ENCODE assay signal across 8 cellular contexts in genomic region chr16:57485091-57485915, GRCh38. TPM values are rescaled to one million over a fixed set of nuclear protein-coding genes. Genes with fewer than 3 reads are reported as not detected.
DNase-seq lines count a peak whose midpoint lies in the region; ATAC-seq and TF ChIP-seq lines count a peak whose summit lies in the region.
"Had no signal": no experiment of that assay in that cellular context is flagged by ENCODE, and none has a peak within 500 bp of the region (broad histone marks: within the 10 kb centered on the region; RNA-seq: fewer than 3 reads in every experiment).

No MANE protein-coding gene starts in this region.

- TF ChIP-seq CTCF in MCF 10A (IDR thresholded peaks at IDR 0.05; ENCODE audit: unreplicated experiment) (no peak), nephron progenitor cell (IDR thresholded peaks at IDR 0.05) (no peak)

- CTCF ChIA-PET in MCF 10A (lab: Yijun Ruan, JAX) = interaction anchor here (0.7 to 2.6 kb wide), 4 partner anchors 23 to 207 kb away, joined by 3 to 10 read pairs (median 4); partner anchors contain the start of gene POLR2C

- H3K36me3 ChIP-seq in H7 (replicated peaks; ENCODE audit: control insufficient read depth, insufficient read depth, low read length) = no peaks in the 10 kb centered on the region

- H3K27me3 Mint-ChIP-seq in MCF 10A (ENCODE audit: insufficient read depth, unreplicated experiment) (no peaks in the 10 kb centered on the region), nephron progenitor cell (ENCODE audit: low read depth, poor library complexity) (peaks cover 2% of the 10 kb centered on the region)

- DNase-seq in H7 (no peak), MCF 10A (ENCODE audit: unreplicated experiment) (no peak), nephron progenitor cell (no peak), HK-2 (ENCODE audit: unreplicated experiment) (no peak), occipital lobe (lab: John Stamatoyannopoulos, UW) (no peak)
- DNase-seq: dermis blood vessel endothelial cell, HCEC 1CT had no signal

- H3K9me3 Mint-ChIP-seq in MCF 10A (ENCODE audit: unreplicated experiment) (no peaks in the 10 kb centered on the region), nephron progenitor cell (peaks cover 5% of the 10 kb centered on the region)

- H3K4me1 Mint-ChIP-seq in MCF 10A (ENCODE audit: insufficient read depth, unreplicated experiment) (peaks cover 5% of the 10 kb centered on the region), nephron progenitor cell (peaks cover 40% of the 10 kb centered on the region)

- POLR2A ChIA-PET in MCF 10A (lab: Yijun Ruan, JAX) = interaction anchor here (0.7 to 1.6 kb wide), 6 partner anchors 12 to 38 kb away, joined by 3 to 6 read pairs (median 4); partner anchors contain the start of genes CIAPIN1, COQ9 and POLR2C

- H3K4me3 ChIP-seq in H7 (ENCODE audit: insufficient read depth, low read depth, low read length) = peak overlapping the region; percentile 71

- intact Hi-C loops in MCF 10A (cut with micrococcal nuclease) = no loop called here

- H3K36me3 Mint-ChIP-seq in MCF 10A (ENCODE audit: insufficient read depth, unreplicated experiment) (no peaks in the 10 kb centered on the region), nephron progenitor cell (ENCODE audit: low read depth) (no peaks in the 10 kb centered on the region)

- peaks cover 12% of the 10 kb centered on the region for H3K27me3 ChIP-seq in H7 (ENCODE audit: control insufficient read depth, insufficient read depth, low read length)

- peak overlapping the region; percentile 80 for H3K27ac Mint-ChIP-seq in MCF 10A (ENCODE audit: low read depth, unreplicated experiment)
- H3K27ac Mint-ChIP-seq in nephron progenitor cell = peak overlapping the region; percentile 78

- H3K4me3 Mint-ChIP-seq in MCF 10A (ENCODE audit: unreplicated experiment) (peak overlapping the region; percentile 86), nephron progenitor cell (peak overlapping the region; percentile 94)

- ATAC-seq in HG02798 (IDR thresholded peaks at IDR 0.05; ENCODE audit: poor library complexity, unreplicated experiment) = no peak

- TSS peak; percentile 31 for BruUV-seq in MCF 10A (replicated peaks; lab: Mats Ljungman, UMichigan)

RNA-seq across cellular contexts. Expression of gene DOK4, which starts 1.0 kb away (rescaled TPM):
- total RNA-seq in H7 (2014; rRNA removed; shearing (Covaris generic)) = 15.3 and 15.7 TPM in 2 replicates
- total RNA-seq in MCF 10A (2022) (6.4 and 7.5 TPM in 2 replicates), occipital lobe (65.0 TPM)

RNA-seq across cellular contexts. Expression of gene POLR2C, which starts 22.8 kb away (rescaled TPM):
- total RNA-seq in H7 (2014; rRNA removed; shearing (Covaris generic)) = 178 and 189 TPM in 2 replicates
- total RNA-seq in MCF 10A (2022) (43.3 and 44.8 TPM in 2 replicates), occipital lobe (52.7 TPM)

RNA-seq across cellular contexts. Expression of gene COQ9, which starts 38.0 kb away (rescaled TPM):
- total RNA-seq in H7 (2014; rRNA removed; shearing (Covaris generic)) = 43.3 and 59.6 TPM in 2 replicates
- total RNA-seq in MCF 10A (2022) (72.5 and 80.8 TPM in 2 replicates), occipital lobe (20.9 TPM)

RNA-seq across cellular contexts. Expression of gene CIAPIN1, which starts 38.1 kb away (rescaled TPM):
- 114 and 134 TPM in 2 replicates for total RNA-seq in H7 (2014; rRNA removed; shearing (Covaris generic))
- total RNA-seq in MCF 10A (2022) (99.9 and 105 TPM in 2 replicates), occipital lobe (51.5 TPM)

RNA-seq across cellular contexts. Expression of gene CCDC102A, which starts 51.1 kb away (rescaled TPM):
- total RNA-seq in H7 (2014; rRNA removed; shearing (Covaris generic)) = 9.3 and 10.4 TPM in 2 replicates
- total RNA-seq in MCF 10A (2022) (3.8 and 4.1 TPM in 2 replicates), occipital lobe (1.7 TPM)
